Comparison of ENCODE assay signal across 8 cellular contexts in the genomic region with DNA sequence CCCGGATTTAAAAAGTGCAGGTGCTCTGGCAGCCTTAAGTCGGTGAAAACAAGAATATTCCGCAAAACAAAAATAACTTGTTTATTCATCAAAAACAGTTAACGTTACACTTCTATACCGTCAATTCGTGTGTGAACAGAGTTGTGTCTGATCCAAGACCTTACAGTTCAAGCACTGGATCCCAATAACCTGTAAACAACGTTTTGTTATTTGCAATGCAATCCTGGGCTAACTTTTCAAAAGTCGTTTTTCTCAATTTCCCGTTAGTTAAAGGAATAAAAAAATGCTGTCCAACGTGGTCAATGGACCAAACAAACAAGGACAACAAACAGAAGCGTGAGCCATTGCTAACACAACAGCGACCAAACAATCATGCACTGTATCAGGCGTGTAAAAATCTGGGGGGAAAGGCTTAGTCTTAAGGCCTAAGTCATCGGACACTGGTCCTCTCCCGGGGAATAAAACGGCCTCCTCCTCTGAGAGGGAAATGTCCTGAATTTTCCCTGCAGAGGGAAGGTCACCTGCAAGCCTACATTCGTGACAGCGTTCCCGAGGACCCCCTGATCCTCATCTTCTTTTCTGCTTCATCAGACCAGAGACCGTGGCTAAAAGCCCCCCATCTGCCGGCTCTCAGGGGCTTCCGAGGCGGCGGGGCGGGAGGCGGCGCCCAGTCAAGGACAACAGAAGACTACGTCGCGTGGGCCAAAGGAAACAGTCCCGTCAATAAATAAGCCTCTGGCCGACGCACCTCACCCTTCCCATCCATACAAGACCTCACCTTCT. TPM values are rescaled to one million over a fixed set of nuclear protein-coding genes. Genes with fewer than 3 reads are reported as not detected.
A peak's percentile ranks its signal among the peaks of the same experiment; 100 is the strongest.
DNase-seq lines count a peak whose midpoint lies in the region; ATAC-seq lines count a peak whose summit lies in the region.

No MANE protein-coding gene starts in this region.

- H3K4me3 ChIP-seq in esophagus (ENCODE audit: low read depth in 1 of 2, low read length in 2 of 2) = peak overlapping the region; percentile 72 to 78

- peak; percentile 13 for ATAC-seq in HG02943 (IDR thresholded peaks at IDR 0.05; ENCODE audit: low read depth, unreplicated experiment)
- ATAC-seq in naive thymus-derived CD8-positive, alpha-beta T cell = peak; percentile 7 to 17

- 1% methylated on average over 33 of the region's 33 CpGs for WGBS in esophagus, 2 donors

- peaks cover 46% of the 10 kb centered on the region for H3K36me3 Mint-ChIP-seq in activated naive CD4-positive, alpha-beta T cell treated with anti-CD3 and anti-CD28 coated beads for 36 hours (ENCODE audit: low read depth)
- peaks cover 4 to 42% (median 16%) of the 10 kb centered on the region in 3 donors for H3K36me3 Mint-ChIP-seq in naive thymus-derived CD8-positive, alpha-beta T cell

- POLR2A ChIA-PET in naive thymus-derived CD8-positive, alpha-beta T cell (lab: Charles Lee) = interaction anchor here (1.4 to 1.9 kb wide), 3 partner anchors 73 to 1371 kb away, joined by 3 to 26 read pairs (median 4); partner anchors contain the start of genes CREB1 and INO80D

- H3K27ac Mint-ChIP-seq in activated naive CD4-positive, alpha-beta T cell treated with anti-CD3 and anti-CD28 coated beads for 36 hours = peak overlapping the region; percentile 97
- peak overlapping the region; percentile 97 to 100 (median 99) for H3K27ac Mint-ChIP-seq in naive thymus-derived CD8-positive, alpha-beta T cell

- no peak for DNase-seq in activated naive CD4-positive, alpha-beta T cell treated with anti-CD3 and anti-CD28 coated beads for 36 hours
- no peak for DNase-seq in activated naive CD4-positive, alpha-beta T cell treated with Interleukin-2 at 50 U/mL for 16 hours
- DNase-seq in RPMI7951 (ENCODE audit: low read depth) (peak; percentile 28), amniotic stem cell (lab: John Stamatoyannopoulos, UW) (no peak), NCI-H1417 treated with DMSO at 0.1 percent for 48 hours (lab: John Stamatoyannopoulos, UW) (no peak)
- no peak for DNase-seq in naive thymus-derived CD8-positive, alpha-beta T cell

- intact Hi-C loops in activated naive CD4-positive, alpha-beta T cell treated with anti-CD3 and anti-CD28 coated beads for 36 hours (cut with micrococcal nuclease) = loop anchor here (1.0 to 5.0 kb wide), 8 partner anchors 72 to 1553 kb away; partner anchors contain the start of genes CCNYL1, CREB1, FASTKD2 and INO80D

- H3K9me3 ChIP-seq in esophagus (ENCODE audit: control insufficient read depth in 2 of 2, insufficient read depth in 1 of 2, low read depth in 1 of 2, low read length in 1 of 2) = no peaks in the 10 kb centered on the region

- H3K4me3 Mint-ChIP-seq in activated naive CD4-positive, alpha-beta T cell treated with anti-CD3 and anti-CD28 coated beads for 36 hours = peak overlapping the region; percentile 96
- H3K4me3 Mint-ChIP-seq in naive thymus-derived CD8-positive, alpha-beta T cell = peak overlapping the region; percentile 97 to 100 (median 99)

- no peaks in the 10 kb centered on the region for H3K9me3 Mint-ChIP-seq in activated naive CD4-positive, alpha-beta T cell treated with anti-CD3 and anti-CD28 coated beads for 36 hours
- H3K9me3 Mint-ChIP-seq in naive thymus-derived CD8-positive, alpha-beta T cell = no peaks in the 10 kb centered on the region

- peak overlapping the region; percentile 85 to 94 for H3K27ac ChIP-seq in esophagus (ENCODE audit: low read depth in 2 of 2, low read length in 1 of 2)

- H3K27me3 Mint-ChIP-seq in activated naive CD4-positive, alpha-beta T cell treated with anti-CD3 and anti-CD28 coated beads for 36 hours (ENCODE audit: low read depth) = no peaks in the 10 kb centered on the region
- no peaks in the 10 kb centered on the region for H3K27me3 Mint-ChIP-seq in naive thymus-derived CD8-positive, alpha-beta T cell

- H3K27me3 ChIP-seq in esophagus (ENCODE audit: control insufficient read depth in 1 of 2, insufficient read depth in 2 of 2, low read length in 2 of 2) = no peaks in the 10 kb centered on the region

- peaks cover 0 to 6% of the 10 kb centered on the region in 2 donors for H3K36me3 ChIP-seq in esophagus (ENCODE audit: control insufficient read depth in 2 of 2, insufficient read depth in 2 of 2, low read length in 1 of 2)

- H3K4me1 ChIP-seq in esophagus (ENCODE audit: control insufficient read depth in 2 of 2, insufficient read depth in 2 of 2, low read length in 1 of 2) = peaks cover 2% of the 10 kb centered on the region in 2 donors

- peaks cover 55% of the 10 kb centered on the region for H3K4me1 Mint-ChIP-seq in activated naive CD4-positive, alpha-beta T cell treated with anti-CD3 and anti-CD28 coated beads for 36 hours (ENCODE audit: low read depth)
- peaks cover 23 to 76% (median 72%) of the 10 kb centered on the region in 4 donors for H3K4me1 Mint-ChIP-seq in naive thymus-derived CD8-positive, alpha-beta T cell

- CTCF ChIA-PET in activated naive CD4-positive, alpha-beta T cell treated with anti-CD3 and anti-CD28 coated beads for 36 hours (lab: Charles Lee) = no interaction called here

RNA-seq across cellular contexts. Expression of gene NDUFS1, which starts 0.5 kb away (rescaled TPM):
- 10 to 100 TPM; 81.1 to 83.3 TPM for total RNA-seq in activated naive CD4-positive, alpha-beta T cell treated with anti-CD3 and anti-CD28 coated beads for 36 hours
- 148 and 172 TPM in 2 replicates for total RNA-seq in RPMI7951 (2014; rRNA removed; shearing (Covaris generic))
- 10 to 100 TPM; 20.7 to 40.9 TPM for polyA plus RNA-seq in esophagus
- total RNA-seq in naive thymus-derived CD8-positive, alpha-beta T cell = 10 to 100 TPM; 65.5 to 69.9 TPM
- 10 to 100 TPM; 34.3 to 45.9 (median 45.3) TPM for polyA plus RNA-seq in naive thymus-derived CD8-positive, alpha-beta T cell

RNA-seq across cellular contexts. Expression of gene EEF1B2, which starts 0.9 kb away (rescaled TPM):
- total RNA-seq in activated naive CD4-positive, alpha-beta T cell treated with anti-CD3 and anti-CD28 coated beads for 36 hours = 1,000 to 10,000 TPM; 1,328 to 1,373 TPM
- 409 and 438 TPM in 2 replicates for total RNA-seq in RPMI7951 (2014; rRNA removed; shearing (Covaris generic))
- 1,000 to 10,000 TPM in 1 of 2 donors, 100 to 1,000 TPM in 1; 803 to 1,031 TPM for polyA plus RNA-seq in esophagus
- total RNA-seq in naive thymus-derived CD8-positive, alpha-beta T cell = 1,000 to 10,000 TPM; 1,094 to 1,110 TPM
- 1,000 to 10,000 TPM; 1,324 to 1,693 (median 1,438) TPM for polyA plus RNA-seq in naive thymus-derived CD8-positive, alpha-beta T cell
